11 cellular contexts compared by ENCODE assay signal in genomic region chr1:240608707-240609106, GRCh38. TPM values are rescaled to one million over a fixed set of nuclear protein-coding genes. Genes with fewer than 3 reads are reported as not detected.
DNase-seq lines count a peak whose midpoint lies in the region; ATAC-seq and TF ChIP-seq lines count a peak whose summit lies in the region.
"Had no signal": no experiment of that assay in that cellular context is flagged by ENCODE, and none has a peak within 500 bp of the region (broad histone marks: within the 10 kb centered on the region; RNA-seq: fewer than 3 reads in every experiment).

No MANE protein-coding gene starts in this region.

- H3K9me2 ChIP-seq in PC-9 (ENCODE audit: insufficient read depth): no peaks in the 10 kb centered on the region

- ATAC-seq in GM19467 (IDR thresholded peaks at IDR 0.05; ENCODE audit: unreplicated experiment) (no peak), GM21526 (IDR thresholded peaks at IDR 0.05; ENCODE audit: low FRiP score, unreplicated experiment) (no peak), HG02840 (IDR thresholded peaks at IDR 0.05; ENCODE audit: low FRiP score, unreplicated experiment) (no peak), HG02938 (IDR thresholded peaks at IDR 0.05; ENCODE audit: unreplicated experiment) (no peak)

- intact Hi-C loops in cardiac septum (cut with DNase I) (no loop called here), PC-9 (cut with micrococcal nuclease; ENCODE audit: unreplicated experiment) (no loop called here)

- POLR2A ChIA-PET in PC-9 (lab: Charles Lee; ENCODE audit: unreplicated experiment): no interaction called here

- no TSS peak for BruUV-seq in PC-9 (replicated peaks; lab: Mats Ljungman, UMichigan)

- no peaks in the 10 kb centered on the region for H3K27me3 ChIP-seq in cardiac muscle cell
- peaks cover 40% of the 10 kb centered on the region for H3K27me3 ChIP-seq in PC-9 (ENCODE audit: insufficient read depth, low read depth)

- H3K27ac ChIP-seq in cardiac muscle cell (no peak overlapping the region), PC-9 (no peak overlapping the region)
- H3K27ac ChIP-seq: RWPE1 had no signal

- H3K79me2 ChIP-seq in PC-9 (ENCODE audit: low read depth): no peaks in the 10 kb centered on the region

- H3K36me3 ChIP-seq in cardiac muscle cell (no peaks in the 10 kb centered on the region), PC-9 (ENCODE audit: low read depth) (no peaks in the 10 kb centered on the region)

- peak in 1 of 2 donors; percentile 48 for DNase-seq in cardiac muscle cell (ENCODE audit: low read depth in 1 of 2, low spot score in 1 of 2)
- no peak for DNase-seq in cardiac septum (ENCODE audit: low spot score)
- no peak for DNase-seq in PC-9
- DNase-seq in glomerular visceral epithelial cell (ENCODE audit: extremely low spot score): peak; percentile 21

- peaks cover 28% of the 10 kb centered on the region for H3K4me1 ChIP-seq in cardiac muscle cell (ENCODE audit: low read depth)
- no peaks in the 10 kb centered on the region for H3K4me1 ChIP-seq in PC-9 (replicated peaks; ENCODE audit: insufficient read depth)

- H2AFZ ChIP-seq in PC-9: no peak overlapping the region

- no peaks in the 10 kb centered on the region for H3K9me3 ChIP-seq in cardiac muscle cell (ENCODE audit: low read depth)
- H3K9me3 ChIP-seq in PC-9 (ENCODE audit: insufficient read depth, low read depth): no peaks in the 10 kb centered on the region

- CTCF ChIA-PET in PC-9 (lab: Charles Lee): no interaction called here

- no peak overlapping the region for H3K4me2 ChIP-seq in PC-9

- H3K4me3 ChIP-seq in cardiac muscle cell (no peak overlapping the region), PC-9 (no peak overlapping the region)
- H3K4me3 ChIP-seq: lung had no signal

- H4K20me1 ChIP-seq in PC-9 (ENCODE audit: insufficient read depth): no peaks in the 10 kb centered on the region

- TF ChIP-seq CTCF in cardiac muscle cell (IDR thresholded peaks at IDR 0.05; ENCODE audit: low read depth, low read length): peak; percentile 20
- 0 out of 2 replicates have a peak, but pooled peaks have one; percentile 23 for TF ChIP-seq CTCF in PC-9 (conservative IDR thresholded peaks at IDR 0.05)

- no peaks in the 10 kb centered on the region for H3F3A ChIP-seq in PC-9 (ENCODE audit: insufficient read depth, low read depth)

RNA-seq across cellular contexts. Expression of gene GREM2, which starts 3.2 kb away (rescaled TPM):
- total RNA-seq in cardiac muscle cell: 10.5 and 11.6 TPM in 2 replicates
- polyA plus RNA-seq in cardiac muscle cell: 13.0 and 17.2 TPM in 2 replicates
- total RNA-seq in cardiac septum: not detected
- total RNA-seq in PC-9 (2021): not detected in 2 replicates
- total RNA-seq: Daoy had no signal

Comparison
In these comparisons a context has a peak if more than half of its experiments do, and no peak if none do; other contexts are left out.
1. RNA of gene GREM2, which starts 3.2 kb away (total RNA-seq): 10.5 to 11.6 TPM in cardiac muscle cell; not detected in cardiac septum (single experiment) and not detected in PC-9; every median in the first group is over 10 times any median in the second.